In genomic region chr20:38875170-38875993, GRCh38 we compare ENCODE assay signal across 8 cellular contexts. TPM values are rescaled to one million over a fixed set of nuclear protein-coding genes. Genes with fewer than 3 reads are reported as not detected.
A peak's percentile ranks its signal among the peaks of the same experiment; 100 is the strongest.
DNase-seq lines count a peak whose midpoint lies in the region; ATAC-seq and TF ChIP-seq lines count a peak whose summit lies in the region.

No MANE protein-coding gene starts in this region.

- peaks cover 0 to 5% of the 10 kb centered on the region in 2 donors for H3K36me3 Mint-ChIP-seq in activated naive CD4-positive, alpha-beta T cell treated with anti-CD3 and anti-CD28 coated beads, Interleukin-2, amount 50 U/mL, for 72 hours
- H3K36me3 Mint-ChIP-seq in neural crest cell (ENCODE audit: low read depth), result no peaks in the 10 kb centered on the region

- H3K27ac Mint-ChIP-seq in activated naive CD4-positive, alpha-beta T cell treated with anti-CD3 and anti-CD28 coated beads, Interleukin-2, amount 50 U/mL, for 72 hours, result peak overlapping the region; percentile 89 to 94
- H3K27ac Mint-ChIP-seq in neural crest cell (ENCODE audit: unreplicated experiment), result peak overlapping the region; percentile 50

- intact Hi-C loops in tibial artery (cut with DNase I; ENCODE audit: low total_unique reads), result no loop called here

- H3K27me3 ChIP-seq in OCI-LY3 (ENCODE audit: low read depth, low read length), result no peaks in the 10 kb centered on the region
- peaks cover 0 to 40% of the 10 kb centered on the region in 2 donors for H3K27me3 ChIP-seq in tibial artery

- H3K4me1 ChIP-seq in OCI-LY3 (ENCODE audit: low read length) (peaks cover 99% of the 10 kb centered on the region), tibial artery (no peaks in the 10 kb centered on the region)

- H3K36me3 ChIP-seq in OCI-LY3 (replicated peaks; ENCODE audit: low read depth, low read length), result peaks cover 28% of the 10 kb centered on the region
- no peaks in the 10 kb centered on the region for H3K36me3 ChIP-seq in tibial artery

- H3K4me3 ChIP-seq in OCI-LY3 (ENCODE audit: low read length), result peak overlapping the region; percentile 43
- no peak overlapping the region for H3K4me3 ChIP-seq in tibial artery

- peaks cover 6% of the 10 kb centered on the region for H3K4me1 Mint-ChIP-seq in neural crest cell

- H3K9me3 Mint-ChIP-seq in activated naive CD4-positive, alpha-beta T cell treated with anti-CD3 and anti-CD28 coated beads, Interleukin-2, amount 50 U/mL, for 72 hours, result no peaks in the 10 kb centered on the region
- no peaks in the 10 kb centered on the region for H3K9me3 Mint-ChIP-seq in neural crest cell

- H3K9me3 ChIP-seq in OCI-LY3 (ENCODE audit: insufficient read depth, low read length) (no peaks in the 10 kb centered on the region), tibial artery (no peaks in the 10 kb centered on the region)

- ATAC-seq in GM18867 (IDR thresholded peaks at IDR 0.05; ENCODE audit: unreplicated experiment), result peak; percentile 64
- ATAC-seq in HG02678 (IDR thresholded peaks at IDR 0.05; ENCODE audit: unreplicated experiment), result peak; percentile 65
- ATAC-seq in activated naive CD4-positive, alpha-beta T cell treated with anti-CD3 and anti-CD28 coated beads, Interleukin-2, amount 50 U/mL, for 72 hours, result peak; percentile 6 to 39

- no peak overlapping the region for H3K4me3 Mint-ChIP-seq in neural crest cell

- DNase-seq in activated naive CD4-positive, alpha-beta T cell treated with anti-CD3 and anti-CD28 coated beads, Interleukin-2, amount 50 U/mL, for 72 hours (ENCODE audit: low spot score in 2 of 2), result no peak
- DNase-seq in neural crest cell (ENCODE audit: low read depth, low spot score) (no peak), NCI-H774 (lab: John Stamatoyannopoulos, UW) (no peak), ACHN (no peak), tibial artery (no peak)

- in situ Hi-C loops in ACHN (cut with HindIII; ENCODE audit: low pct_ligation_motif_present, low pct_unique_long_range_greater_than_20kb, low sequenced_read_pairs), result no loop called here

- TF ChIP-seq CTCF in OCI-LY3 (IDR thresholded peaks at IDR 0.05; ENCODE audit: low read depth, low read length) (peak; percentile 19; the same call in 1 of the 2 replicates), neural crest cell (conservative IDR thresholded peaks at IDR 0.05) (no peak), tibial artery (IDR thresholded peaks at IDR 0.05) (no peak)

- H2AFZ ChIP-seq in OCI-LY3 (ENCODE audit: low read depth, low read length), result no peak overlapping the region

- peak overlapping the region; percentile 68 for H3K4me2 ChIP-seq in OCI-LY3 (ENCODE audit: low read length)

- H3K27ac ChIP-seq in OCI-LY3 (ENCODE audit: low read length) (peak overlapping the region; percentile 93), tibial artery (no peak overlapping the region)

- H3K27me3 Mint-ChIP-seq in neural crest cell (ENCODE audit: low read depth), result peaks cover 34% of the 10 kb centered on the region

- peak overlapping the region; percentile 89 for H3K9ac ChIP-seq in OCI-LY3 (ENCODE audit: low read length)

- H3K79me2 ChIP-seq in OCI-LY3 (ENCODE audit: low read length), result peaks cover 93% of the 10 kb centered on the region

- H4K20me1 ChIP-seq in OCI-LY3 (ENCODE audit: insufficient read depth, low read length), result peaks cover 4% of the 10 kb centered on the region; the same call in 1 of the 2 replicates

RNA-seq across cellular contexts. Expression of gene FAM83D, which starts 50.8 kb away (rescaled TPM):
- total RNA-seq in activated naive CD4-positive, alpha-beta T cell treated with anti-CD3 and anti-CD28 coated beads, Interleukin-2, amount 50 U/mL, for 72 hours, result 10 to 100 TPM; 14.5 to 18.4 TPM
- 37.9 and 38.6 TPM in 2 replicates for total RNA-seq in neural crest cell
